1 cellular context compared by ENCODE assay signal in the genomic region with DNA sequence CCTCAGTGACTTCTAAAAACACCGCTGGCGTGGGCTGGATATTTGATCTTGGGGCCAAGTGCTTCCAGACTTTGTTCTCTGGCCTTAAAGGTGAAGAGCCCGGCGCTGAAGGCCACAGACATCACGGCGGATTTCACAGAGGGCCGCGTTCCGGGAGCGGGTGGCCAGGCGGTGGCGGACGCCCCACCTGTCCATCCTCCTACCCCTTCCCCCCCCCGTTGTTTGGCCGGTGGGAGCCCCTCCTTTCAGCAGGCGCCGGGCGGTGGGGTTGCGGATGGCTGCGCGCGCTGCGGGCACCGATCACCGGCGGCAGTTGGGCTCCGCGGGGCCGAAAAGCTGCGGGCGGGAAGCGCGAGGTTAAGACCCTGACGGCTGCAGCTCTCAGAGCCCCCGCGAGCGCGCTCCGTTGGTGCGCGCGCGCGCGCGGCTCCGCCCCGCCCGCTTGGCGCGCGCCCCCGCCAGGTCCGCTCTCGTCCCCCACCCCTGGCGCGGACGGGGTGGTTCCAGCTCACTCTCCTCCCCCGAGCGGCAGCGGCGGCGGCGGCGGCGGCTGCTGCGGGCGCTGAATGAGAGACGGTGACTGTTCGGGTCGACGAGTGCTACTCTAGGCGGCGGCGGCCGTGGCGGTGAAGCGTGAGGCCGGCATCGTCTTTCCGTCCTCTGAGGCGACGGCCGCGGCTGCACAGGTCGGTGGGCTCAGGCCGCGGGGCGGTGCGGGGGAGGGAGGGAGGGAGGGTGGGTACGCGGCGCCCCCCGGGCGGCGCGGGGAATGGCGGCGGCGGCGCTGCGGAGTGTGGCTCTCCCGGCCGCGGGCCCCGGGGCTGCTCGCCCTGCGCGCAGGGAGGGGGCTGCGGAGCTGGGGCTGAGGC.
TF ChIP-seq lines count a peak whose summit lies in the region.

A gene with protein sequence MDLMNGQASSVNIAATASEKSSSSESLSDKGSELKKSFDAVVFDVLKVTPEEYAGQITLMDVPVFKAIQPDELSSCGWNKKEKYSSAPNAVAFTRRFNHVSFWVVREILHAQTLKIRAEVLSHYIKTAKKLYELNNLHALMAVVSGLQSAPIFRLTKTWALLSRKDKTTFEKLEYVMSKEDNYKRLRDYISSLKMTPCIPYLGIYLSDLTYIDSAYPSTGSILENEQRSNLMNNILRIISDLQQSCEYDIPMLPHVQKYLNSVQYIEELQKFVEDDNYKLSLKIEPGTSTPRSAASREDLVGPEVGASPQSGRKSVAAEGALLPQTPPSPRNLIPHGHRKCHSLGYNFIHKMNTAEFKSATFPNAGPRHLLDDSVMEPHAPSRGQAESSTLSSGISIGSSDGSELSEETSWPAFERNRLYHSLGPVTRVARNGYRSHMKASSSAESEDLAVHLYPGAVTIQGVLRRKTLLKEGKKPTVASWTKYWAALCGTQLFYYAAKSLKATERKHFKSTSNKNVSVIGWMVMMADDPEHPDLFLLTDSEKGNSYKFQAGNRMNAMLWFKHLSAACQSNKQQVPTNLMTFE (plus strand): TSS at position 511 of the 869 bp plus-strand sequence. CDS start 51,521 bp downstream, outside the sequence.

TF ChIP-seq in HepG2, 621 proteins besides CTCF, POLR2A, EP300 and RAD21 (continued from another document and continues in another):
- TF ChIP-seq, protein P1, sequence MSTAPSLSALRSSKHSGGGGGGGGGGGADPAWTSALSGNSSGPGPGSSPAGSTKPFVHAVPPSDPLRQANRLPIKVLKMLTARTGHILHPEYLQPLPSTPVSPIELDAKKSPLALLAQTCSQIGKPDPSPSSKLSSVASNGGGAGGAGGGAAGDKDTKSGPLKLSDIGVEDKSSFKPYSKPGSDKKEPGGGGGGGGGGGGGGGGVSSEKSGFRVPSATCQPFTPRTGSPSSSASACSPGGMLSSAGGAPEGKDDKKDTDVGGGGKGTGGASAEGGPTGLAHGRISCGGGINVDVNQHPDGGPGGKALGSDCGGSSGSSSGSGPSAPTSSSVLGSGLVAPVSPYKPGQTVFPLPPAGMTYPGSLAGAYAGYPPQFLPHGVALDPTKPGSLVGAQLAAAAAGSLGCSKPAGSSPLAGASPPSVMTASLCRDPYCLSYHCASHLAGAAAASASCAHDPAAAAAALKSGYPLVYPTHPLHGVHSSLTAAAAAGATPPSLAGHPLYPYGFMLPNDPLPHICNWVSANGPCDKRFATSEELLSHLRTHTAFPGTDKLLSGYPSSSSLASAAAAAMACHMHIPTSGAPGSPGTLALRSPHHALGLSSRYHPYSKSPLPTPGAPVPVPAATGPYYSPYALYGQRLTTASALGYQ (CRISPR knock-in tag; IDR thresholded peaks at IDR 0.05), result 0 out of 2 replicates have a peak, but pooled peaks have one; percentile 26
- TF ChIP-seq SOX13 (IDR thresholded peaks at IDR 0.05) (no peak), SOX13 (CRISPR knock-in tag; conservative IDR thresholded peaks at IDR 0.05 in 1 of 2, IDR thresholded peaks at IDR 0.05 in 1 of 2) (peak in 1 of 2 experiments; percentile 15; a peak in 1 of 4 replicates), ZNF652 (CRISPR knock-in tag; IDR thresholded peaks at IDR 0.05; ENCODE audit: borderline replicate concordance, low read depth) (peak; percentile 5; the same call in 1 of the 2 replicates), MEF2D (CRISPR knock-in tag; IDR thresholded peaks at IDR 0.05) (0 out of 2 replicates have a peak, but pooled peaks have one; percentile 38), ZNF274 (CRISPR knock-in tag; IDR thresholded peaks at IDR 0.05) (peak; percentile 90; the same call in 1 of the 2 replicates), GATAD2A (CRISPR knock-in tag; IDR thresholded peaks at IDR 0.05) (peak; percentile 38; the same call in 1 of the 2 replicates), PAX8 (CRISPR knock-in tag; IDR thresholded peaks at IDR 0.05; ENCODE audit: borderline replicate concordance) (0 out of 2 replicates have a peak, but pooled peaks have one; percentile 21), TARDBP (CRISPR knock-in tag; IDR thresholded peaks at IDR 0.05) (peak; percentile 51; the same call in 1 of the 2 replicates), TCF7 (IDR thresholded peaks at IDR 0.05; ENCODE audit: low read depth) (peak; percentile 50; the same call in 1 of the 2 replicates), SAFB2 (CRISPR knock-in tag; IDR thresholded peaks at IDR 0.05; ENCODE audit: borderline replicate concordance, low read depth) (peak; percentile 47; the same call in 1 of the 2 replicates), STAG1 (CRISPR knock-in tag; IDR thresholded peaks at IDR 0.05) (peak; percentile 6; the same call in 1 of the 2 replicates), RNF2 (conservative IDR thresholded peaks at IDR 0.05; ENCODE audit: low read depth) (peak; percentile 58; the same call in 1 of the 2 replicates), HOXA3 (CRISPR knock-in tag; IDR thresholded peaks at IDR 0.05) (peak; percentile 29), SALL1 (CRISPR knock-in tag; IDR thresholded peaks at IDR 0.05) (peak; percentile 71), ZFY (CRISPR knock-in tag; IDR thresholded peaks at IDR 0.05) (peak; percentile 62), HNF4A (CRISPR knock-in tag; IDR thresholded peaks at IDR 0.05) (peak; percentile 78), ZSCAN20 (CRISPR knock-in tag; IDR thresholded peaks at IDR 0.05; ENCODE audit: borderline replicate concordance) (peak; percentile 56; the same call in 1 of the 2 replicates), ZNF34 (CRISPR knock-in tag; IDR thresholded peaks at IDR 0.05; ENCODE audit: borderline replicate concordance) (peak; percentile 15; the same call in 1 of the 2 replicates), HIVEP1 (CRISPR knock-in tag; IDR thresholded peaks at IDR 0.05) (no peak), TAF1 (CRISPR knock-in tag; IDR thresholded peaks at IDR 0.05) (peak; percentile 58), ZNF746 (CRISPR knock-in tag; IDR thresholded peaks at IDR 0.05) (peak; percentile 62; the same call in 1 of the 2 replicates), NR2F6 (IDR thresholded peaks at IDR 0.05) (0 out of 2 replicates have a peak, but pooled peaks have one; percentile 30), NR2F6 (CRISPR knock-in tag; IDR thresholded peaks at IDR 0.05) (peak; percentile 40), FOXK2 (IDR thresholded peaks at IDR 0.05) (no peak), POLR2G (IDR thresholded peaks at IDR 0.05; ENCODE audit: low read depth, low read length) (peak; percentile 64; the same call in 1 of the 2 replicates), ZNF556 (CRISPR knock-in tag; IDR thresholded peaks at IDR 0.05; ENCODE audit: borderline replicate concordance) (peak; percentile 75; the same call in 1 of the 2 replicates), ZNF547 (CRISPR knock-in tag; IDR thresholded peaks at IDR 0.05) (peak; percentile 76; the same call in 1 of the 2 replicates), NFATC3 (CRISPR knock-in tag; IDR thresholded peaks at IDR 0.05) (0 out of 2 replicates have a peak, but pooled peaks have one; percentile 42)
- TF ChIP-seq, protein P2, sequence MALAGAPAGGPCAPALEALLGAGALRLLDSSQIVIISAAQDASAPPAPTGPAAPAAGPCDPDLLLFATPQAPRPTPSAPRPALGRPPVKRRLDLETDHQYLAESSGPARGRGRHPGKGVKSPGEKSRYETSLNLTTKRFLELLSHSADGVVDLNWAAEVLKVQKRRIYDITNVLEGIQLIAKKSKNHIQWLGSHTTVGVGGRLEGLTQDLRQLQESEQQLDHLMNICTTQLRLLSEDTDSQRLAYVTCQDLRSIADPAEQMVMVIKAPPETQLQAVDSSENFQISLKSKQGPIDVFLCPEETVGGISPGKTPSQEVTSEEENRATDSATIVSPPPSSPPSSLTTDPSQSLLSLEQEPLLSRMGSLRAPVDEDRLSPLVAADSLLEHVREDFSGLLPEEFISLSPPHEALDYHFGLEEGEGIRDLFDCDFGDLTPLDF (CRISPR knock-in tag; IDR thresholded peaks at IDR 0.05), result 0 out of 2 replicates have a peak, but pooled peaks have one; percentile 25
- TF ChIP-seq, protein P3, sequence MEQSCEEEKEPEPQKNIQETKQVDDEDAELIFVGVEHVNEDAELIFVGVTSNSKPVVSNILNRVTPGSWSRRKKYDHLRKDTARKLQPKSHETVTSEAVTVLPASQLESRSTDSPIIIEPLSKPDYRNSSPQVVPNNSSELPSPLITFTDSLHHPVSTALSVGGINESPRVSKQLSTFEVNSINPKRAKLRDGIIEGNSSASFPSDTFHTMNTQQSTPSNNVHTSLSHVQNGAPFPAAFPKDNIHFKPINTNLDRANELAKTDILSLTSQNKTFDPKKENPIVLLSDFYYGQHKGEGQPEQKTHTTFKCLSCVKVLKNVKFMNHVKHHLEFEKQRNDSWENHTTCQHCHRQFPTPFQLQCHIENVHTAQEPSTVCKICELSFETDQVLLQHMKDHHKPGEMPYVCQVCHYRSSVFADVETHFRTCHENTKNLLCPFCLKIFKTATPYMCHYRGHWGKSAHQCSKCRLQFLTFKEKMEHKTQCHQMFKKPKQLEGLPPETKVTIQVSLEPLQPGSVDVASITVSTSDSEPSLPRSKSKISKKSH (CRISPR knock-in tag; IDR thresholded peaks at IDR 0.05; ENCODE audit: borderline replicate concordance), result no peak
- TF ChIP-seq, protein P4, sequence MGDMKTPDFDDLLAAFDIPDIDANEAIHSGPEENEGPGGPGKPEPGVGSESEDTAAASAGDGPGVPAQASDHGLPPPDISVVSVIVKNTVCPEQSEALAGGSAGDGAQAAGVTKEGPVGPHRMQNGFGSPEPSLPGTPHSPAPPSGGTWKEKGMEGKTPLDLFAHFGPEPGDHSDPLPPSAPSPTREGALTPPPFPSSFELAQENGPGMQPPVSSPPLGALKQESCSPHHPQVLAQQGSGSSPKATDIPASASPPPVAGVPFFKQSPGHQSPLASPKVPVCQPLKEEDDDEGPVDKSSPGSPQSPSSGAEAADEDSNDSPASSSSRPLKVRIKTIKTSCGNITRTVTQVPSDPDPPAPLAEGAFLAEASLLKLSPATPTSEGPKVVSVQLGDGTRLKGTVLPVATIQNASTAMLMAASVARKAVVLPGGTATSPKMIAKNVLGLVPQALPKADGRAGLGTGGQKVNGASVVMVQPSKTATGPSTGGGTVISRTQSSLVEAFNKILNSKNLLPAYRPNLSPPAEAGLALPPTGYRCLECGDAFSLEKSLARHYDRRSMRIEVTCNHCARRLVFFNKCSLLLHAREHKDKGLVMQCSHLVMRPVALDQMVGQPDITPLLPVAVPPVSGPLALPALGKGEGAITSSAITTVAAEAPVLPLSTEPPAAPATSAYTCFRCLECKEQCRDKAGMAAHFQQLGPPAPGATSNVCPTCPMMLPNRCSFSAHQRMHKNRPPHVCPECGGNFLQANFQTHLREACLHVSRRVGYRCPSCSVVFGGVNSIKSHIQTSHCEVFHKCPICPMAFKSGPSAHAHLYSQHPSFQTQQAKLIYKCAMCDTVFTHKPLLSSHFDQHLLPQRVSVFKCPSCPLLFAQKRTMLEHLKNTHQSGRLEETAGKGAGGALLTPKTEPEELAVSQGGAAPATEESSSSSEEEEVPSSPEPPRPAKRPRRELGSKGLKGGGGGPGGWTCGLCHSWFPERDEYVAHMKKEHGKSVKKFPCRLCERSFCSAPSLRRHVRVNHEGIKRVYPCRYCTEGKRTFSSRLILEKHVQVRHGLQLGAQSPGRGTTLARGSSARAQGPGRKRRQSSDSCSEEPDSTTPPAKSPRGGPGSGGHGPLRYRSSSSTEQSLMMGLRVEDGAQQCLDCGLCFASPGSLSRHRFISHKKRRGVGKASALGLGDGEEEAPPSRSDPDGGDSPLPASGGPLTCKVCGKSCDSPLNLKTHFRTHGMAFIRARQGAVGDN (CRISPR knock-in tag; IDR thresholded peaks at IDR 0.05), result peak; percentile 82
- TF ChIP-seq, protein P5, sequence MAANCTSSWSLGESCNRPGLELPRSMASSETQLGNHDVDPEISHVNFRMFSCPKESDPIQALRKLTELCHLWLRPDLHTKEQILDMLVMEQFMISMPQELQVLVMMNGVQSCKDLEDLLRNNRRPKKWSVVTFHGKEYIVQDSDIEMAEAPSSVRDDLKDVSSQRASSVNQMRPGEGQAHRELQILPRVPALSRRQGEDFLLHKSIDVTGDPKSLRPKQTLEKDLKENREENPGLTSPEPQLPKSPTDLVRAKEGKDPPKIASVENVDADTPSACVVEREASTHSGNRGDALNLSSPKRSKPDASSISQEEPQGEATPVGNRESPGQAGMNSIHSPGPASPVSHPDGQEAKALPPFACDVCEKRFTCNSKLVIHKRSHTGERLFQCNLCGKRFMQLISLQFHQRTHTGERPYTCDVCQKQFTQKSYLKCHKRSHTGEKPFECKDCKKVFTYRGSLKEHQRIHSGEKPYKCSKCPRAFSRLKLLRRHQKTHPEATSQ (CRISPR knock-in tag; IDR thresholded peaks at IDR 0.05; ENCODE audit: borderline replicate concordance), result no peak
- TF ChIP-seq, protein P6, sequence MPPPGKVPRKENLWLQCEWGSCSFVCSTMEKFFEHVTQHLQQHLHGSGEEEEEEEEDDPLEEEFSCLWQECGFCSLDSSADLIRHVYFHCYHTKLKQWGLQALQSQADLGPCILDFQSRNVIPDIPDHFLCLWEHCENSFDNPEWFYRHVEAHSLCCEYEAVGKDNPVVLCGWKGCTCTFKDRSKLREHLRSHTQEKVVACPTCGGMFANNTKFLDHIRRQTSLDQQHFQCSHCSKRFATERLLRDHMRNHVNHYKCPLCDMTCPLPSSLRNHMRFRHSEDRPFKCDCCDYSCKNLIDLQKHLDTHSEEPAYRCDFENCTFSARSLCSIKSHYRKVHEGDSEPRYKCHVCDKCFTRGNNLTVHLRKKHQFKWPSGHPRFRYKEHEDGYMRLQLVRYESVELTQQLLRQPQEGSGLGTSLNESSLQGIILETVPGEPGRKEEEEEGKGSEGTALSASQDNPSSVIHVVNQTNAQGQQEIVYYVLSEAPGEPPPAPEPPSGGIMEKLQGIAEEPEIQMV (CRISPR knock-in tag; IDR thresholded peaks at IDR 0.05; ENCODE audit: low read depth), result 0 out of 2 replicates have a peak, but pooled peaks have one; percentile 23
- TF ChIP-seq, protein P7, sequence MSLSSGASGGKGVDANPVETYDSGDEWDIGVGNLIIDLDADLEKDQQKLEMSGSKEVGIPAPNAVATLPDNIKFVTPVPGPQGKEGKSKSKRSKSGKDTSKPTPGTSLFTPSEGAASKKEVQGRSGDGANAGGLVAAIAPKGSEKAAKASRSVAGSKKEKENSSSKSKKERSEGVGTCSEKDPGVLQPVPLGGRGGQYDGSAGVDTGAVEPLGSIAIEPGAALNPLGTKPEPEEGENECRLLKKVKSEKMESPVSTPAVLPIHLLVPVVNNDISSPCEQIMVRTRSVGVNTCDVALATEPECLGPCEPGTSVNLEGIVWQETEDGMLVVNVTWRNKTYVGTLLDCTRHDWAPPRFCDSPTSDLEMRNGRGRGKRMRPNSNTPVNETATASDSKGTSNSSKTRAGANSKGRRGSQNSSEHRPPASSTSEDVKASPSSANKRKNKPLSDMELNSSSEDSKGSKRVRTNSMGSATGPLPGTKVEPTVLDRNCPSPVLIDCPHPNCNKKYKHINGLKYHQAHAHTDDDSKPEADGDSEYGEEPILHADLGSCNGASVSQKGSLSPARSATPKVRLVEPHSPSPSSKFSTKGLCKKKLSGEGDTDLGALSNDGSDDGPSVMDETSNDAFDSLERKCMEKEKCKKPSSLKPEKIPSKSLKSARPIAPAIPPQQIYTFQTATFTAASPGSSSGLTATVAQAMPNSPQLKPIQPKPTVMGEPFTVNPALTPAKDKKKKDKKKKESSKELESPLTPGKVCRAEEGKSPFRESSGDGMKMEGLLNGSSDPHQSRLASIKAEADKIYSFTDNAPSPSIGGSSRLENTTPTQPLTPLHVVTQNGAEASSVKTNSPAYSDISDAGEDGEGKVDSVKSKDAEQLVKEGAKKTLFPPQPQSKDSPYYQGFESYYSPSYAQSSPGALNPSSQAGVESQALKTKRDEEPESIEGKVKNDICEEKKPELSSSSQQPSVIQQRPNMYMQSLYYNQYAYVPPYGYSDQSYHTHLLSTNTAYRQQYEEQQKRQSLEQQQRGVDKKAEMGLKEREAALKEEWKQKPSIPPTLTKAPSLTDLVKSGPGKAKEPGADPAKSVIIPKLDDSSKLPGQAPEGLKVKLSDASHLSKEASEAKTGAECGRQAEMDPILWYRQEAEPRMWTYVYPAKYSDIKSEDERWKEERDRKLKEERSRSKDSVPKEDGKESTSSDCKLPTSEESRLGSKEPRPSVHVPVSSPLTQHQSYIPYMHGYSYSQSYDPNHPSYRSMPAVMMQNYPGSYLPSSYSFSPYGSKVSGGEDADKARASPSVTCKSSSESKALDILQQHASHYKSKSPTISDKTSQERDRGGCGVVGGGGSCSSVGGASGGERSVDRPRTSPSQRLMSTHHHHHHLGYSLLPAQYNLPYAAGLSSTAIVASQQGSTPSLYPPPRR (CRISPR knock-in tag; IDR thresholded peaks at IDR 0.05; ENCODE audit: borderline replicate concordance), result 0 out of 2 replicates have a peak, but pooled peaks have one; percentile 20
